17 cellular contexts compared by ENCODE assay signal in genomic region chr16:21982108-21982507, GRCh38. TPM values are rescaled to one million over a fixed set of nuclear protein-coding genes. Genes with fewer than 3 reads are reported as not detected.
DNase-seq lines count a peak whose midpoint lies in the region; ATAC-seq, FAIRE-seq and TF ChIP-seq lines count a peak whose summit lies in the region.
"Had no signal": no experiment of that assay in that cellular context is flagged by ENCODE, and none has a peak within 500 bp of the region (broad histone marks: within the 10 kb centered on the region; RNA-seq: fewer than 3 reads in every experiment).

No MANE protein-coding gene starts in this region.

- H3K27me3 ChIP-seq in HepG2 (ENCODE audit: control insufficient read depth in 1 of 2, insufficient read depth in 2 of 2, low read length in 2 of 2) = no peaks in the 10 kb centered on the region
- H3K27me3 ChIP-seq in right lobe of liver = no peaks in the 10 kb centered on the region
- H3K27me3 ChIP-seq in PC-3 (ENCODE audit: low read length) = no peaks in the 10 kb centered on the region
- H3K27me3 ChIP-seq in K562 (ENCODE audit: control insufficient read depth in 2 of 2, insufficient read depth in 2 of 2, low read length in 2 of 2) = no peaks in the 10 kb centered on the region

- ATAC-seq in HepG2 (peak; percentile 73), right lobe of liver (no peak), PC-3 (no peak), K562 (peak; percentile 65; the same call in 1 of the 3 replicates), left lobe of liver (no peak)

- TF ChIP-seq CTCF in HepG2 (CRISPR knock-in tag; IDR thresholded peaks at IDR 0.05) (no peak), right lobe of liver (IDR thresholded peaks at IDR 0.05) (no peak), PC-3 (conservative IDR thresholded peaks at IDR 0.05; ENCODE audit: low read depth, low read length) (0 out of 2 replicates have a peak, but pooled peaks have one; percentile 11), K562 (IDR thresholded peaks at IDR 0.05 in 2 of 3, conservative IDR thresholded peaks at IDR 0.05 in 1 of 3; ENCODE audit: insufficient read depth in 2 of 3, low read depth in 1 of 3, low read length in 3 of 3) (peak in 2 of 3 experiments; percentile 13 to 48; a peak in 4 of 6 replicates)

- TF ChIP-seq EP300 in HepG2 (IDR thresholded peaks at IDR 0.05; ENCODE audit: low read depth in 2 of 2, low read length in 2 of 2) (no peak), HepG2 (CRISPR knock-in tag; IDR thresholded peaks at IDR 0.05; ENCODE audit: borderline replicate concordance) (no peak), K562 (IDR thresholded peaks at IDR 0.05; ENCODE audit: low read length) (no peak)

- no TSS peak for BruUV-seq in HepG2 (replicated peaks; lab: Mats Ljungman, UMichigan)
- BruUV-seq in PC-3 (replicated peaks; lab: Mats Ljungman, UMichigan) = no TSS peak
- no TSS peak for BruUV-seq in K562 (replicated peaks; lab: Mats Ljungman, UMichigan)

- TF ChIP-seq RAD21 in HepG2 (CRISPR knock-in tag; IDR thresholded peaks at IDR 0.05) = no peak
- no peak for TF ChIP-seq RAD21 in K562 (CRISPR knock-in tag; conservative IDR thresholded peaks at IDR 0.05 in 1 of 2, IDR thresholded peaks at IDR 0.05 in 1 of 2)

- H3K9me3 ChIP-seq in HepG2 (ENCODE audit: low read length) (no peaks in the 10 kb centered on the region), right lobe of liver (no peaks in the 10 kb centered on the region), PC-3 (ENCODE audit: low read length) (no peaks in the 10 kb centered on the region), K562 (replicated peaks; ENCODE audit: control insufficient read depth, insufficient read depth, low read depth, low read length) (no peaks in the 10 kb centered on the region)
- H3K9me3 ChIP-seq: Caco-2 had no signal

- H3K4me3 ChIP-seq in HepG2 (replicated peaks in 1 of 3; ENCODE audit: insufficient read depth in 1 of 3, low read depth in 2 of 3, low read length in 3 of 3) = no peak overlapping the region
- H3K4me3 ChIP-seq in right lobe of liver = no peak overlapping the region
- H3K4me3 ChIP-seq in PC-3 (ENCODE audit: low read length) = no peak overlapping the region
- H3K4me3 ChIP-seq in K562 = no peak overlapping the region
- H3K4me3 ChIP-seq: GM23248 had no signal

- H3K79me2 ChIP-seq in HepG2 (ENCODE audit: insufficient read depth, low read length) = no peaks in the 10 kb centered on the region
- H3K79me2 ChIP-seq in PC-3 (ENCODE audit: low read length) = no peaks in the 10 kb centered on the region
- no peaks in the 10 kb centered on the region for H3K79me2 ChIP-seq in K562 (ENCODE audit: control insufficient read depth, insufficient read depth, low read length)

- FAIRE-seq in HepG2 (lab: Jason Lieb, UNC) = no peak
- FAIRE-seq in K562 (lab: Jason Lieb, UNC) = no peak

- H4K20me1 ChIP-seq in HepG2 (ENCODE audit: insufficient read depth, low read length) (no peaks in the 10 kb centered on the region; the same call in 1 of the 2 replicates), PC-3 (ENCODE audit: low read length) (no peaks in the 10 kb centered on the region), K562 (replicated peaks; ENCODE audit: control insufficient read depth, insufficient read depth, low read length) (no peaks in the 10 kb centered on the region)

- H3K9me2 ChIP-seq in PC-3 (replicated peaks; ENCODE audit: low read length) = no peaks in the 10 kb centered on the region

- no peak overlapping the region for H3K4me2 ChIP-seq in HepG2 (ENCODE audit: low read depth, low read length)
- no peak overlapping the region for H3K4me2 ChIP-seq in PC-3 (ENCODE audit: low read length)
- no peak overlapping the region for H3K4me2 ChIP-seq in K562 (ENCODE audit: insufficient read depth, low read length)

- CTCF ChIA-PET in HepG2 (lab: Yijun Ruan, JAX; ENCODE audit: low intra/inter-chr PET ratio, low total read pairs) = no interaction called here
- CTCF ChIA-PET in PC-3 (lab: Charles Lee) = no interaction called here
- CTCF ChIA-PET in K562 (lab: Yijun Ruan, JAX; ENCODE audit: low intra/inter-chr PET ratio) = no interaction called here

- intact Hi-C loops in HepG2 (cut with micrococcal nuclease; ENCODE audit: unreplicated experiment) = no loop called here
- intact Hi-C loops in right lobe of liver (cut with DNase I) = no loop called here
- intact Hi-C loops in PC-3 (cut with micrococcal nuclease) = no loop called here
- intact Hi-C loops in K562 (cut with micrococcal nuclease) = no loop called here

- DNase-seq in HepG2 (ENCODE audit: low spot score) (no peak), right lobe of liver (no peak), PC-3 (no peak), K562 (ENCODE audit: extremely low read depth in 1 of 4, low spot score in 3 of 4) (no peak), left lobe of liver (ENCODE audit: low spot score) (no peak), hypothalamus (lab: John Stamatoyannopoulos, UW) (no peak)
- no peak for DNase-seq in stimulated activated CD8-positive, alpha-beta memory T cell treated with anti-CD3 and anti-CD28 coated beads, Interleukin-4, amount 100 ng/mL, for 48 hours
- DNase-seq: Caco-2; DMS153; EL; GM23248; MM.1S; NCI-H1930; NK-92 treated with Interleukin-12 subunit alpha and Interleukin-12 subunit beta, amount 100 ng/mL, for 24 hours; RPMI8226 had no signal

- H3K4me1 ChIP-seq in HepG2 (ENCODE audit: insufficient read depth, low read length) (no peaks in the 10 kb centered on the region), right lobe of liver (no peaks in the 10 kb centered on the region), PC-3 (ENCODE audit: insufficient read depth, low read length) (peaks cover under 1% of the 10 kb centered on the region; the same call in 1 of the 2 replicates), K562 (replicated peaks in 1 of 2; ENCODE audit: control insufficient read depth in 2 of 2, insufficient read depth in 2 of 2, low read length in 2 of 2) (no peaks in the 10 kb centered on the region)
- H3K4me1 ChIP-seq: Caco-2 had no signal

- 97% methylated on average over 5 of the region's 5 CpGs for WGBS in HepG2 (ENCODE audit: low lambda C conversion rate)
- 92% methylated on average over 4 of the region's 5 CpGs for WGBS in right lobe of liver (ENCODE audit: insufficient coverage, low coverage, low lambda C conversion rate, missing lambda C conversion rate)
- 98% methylated on average over 5 of the region's 5 CpGs for WGBS in K562 (ENCODE audit: insufficient coverage, low coverage, missing lambda C conversion rate)

- H3F3A ChIP-seq in PC-3 (ENCODE audit: low read length, unreplicated experiment) = no peaks in the 10 kb centered on the region

- no peak overlapping the region for H3K27ac ChIP-seq in HepG2 (ENCODE audit: extremely low read length, insufficient read depth, low read length)
- no peak overlapping the region for H3K27ac ChIP-seq in right lobe of liver
- no peak overlapping the region for H3K27ac ChIP-seq in PC-3 (ENCODE audit: low read length)
- no peak overlapping the region for H3K27ac ChIP-seq in K562 (ENCODE audit: extremely low read depth, low read depth, low read length)
- H3K27ac ChIP-seq: C4-2B, GM23248 had no signal

- POLR2A ChIA-PET in HepG2 (lab: Yijun Ruan, JAX) (no interaction called here), PC-3 (lab: Charles Lee; ENCODE audit: unreplicated experiment) (no interaction called here), K562 (lab: Yijun Ruan, JAX) (interaction anchor here (0.7 to 1.3 kb wide), 2 partner anchors 11 to 29 kb away, joined by 3 to 6 read pairs; partner anchors contain the start of gene UQCRC2)

- no peaks in the 10 kb centered on the region for H3K9me1 ChIP-seq in K562 (ENCODE audit: control insufficient read depth, insufficient read depth, low read length)

- H3K9ac ChIP-seq in HepG2 (ENCODE audit: insufficient read depth, low read depth, low read length) = no peak overlapping the region
- H3K9ac ChIP-seq in PC-3 (ENCODE audit: low read length) = no peak overlapping the region
- H3K9ac ChIP-seq in K562 (ENCODE audit: insufficient read depth in 1 of 2, low read depth in 2 of 2, low read length in 2 of 2) = no peak overlapping the region
- H3K9ac ChIP-seq: GM23248 had no signal

- no peak for TF ChIP-seq POLR2A in HepG2 (IDR thresholded peaks at IDR 0.05; ENCODE audit: insufficient read depth in 1 of 2, low read depth in 2 of 2, low read length in 2 of 2)
- no peak for TF ChIP-seq POLR2A in right lobe of liver (IDR thresholded peaks at IDR 0.05)
- TF ChIP-seq POLR2A in K562 (conservative IDR thresholded peaks at IDR 0.05) = no peak

- no peak overlapping the region for H2AFZ ChIP-seq in HepG2 (ENCODE audit: low read length)
- no peak overlapping the region for H2AFZ ChIP-seq in PC-3 (ENCODE audit: low read length)
- H2AFZ ChIP-seq in K562 (ENCODE audit: low read depth, low read length) = no peak overlapping the region
- H2AFZ ChIP-seq: GM23248 had no signal

- H3K36me3 ChIP-seq in HepG2 (replicated peaks in 1 of 2; ENCODE audit: control insufficient read depth in 1 of 2, insufficient read depth in 2 of 2, low read length in 2 of 2) (peaks cover 40 to 82% of the 10 kb centered on the region in 2 experiments), right lobe of liver (peaks cover 13 to 80% (median 44%) of the 10 kb centered on the region in 4 donors), PC-3 (ENCODE audit: low read depth, low read length) (peaks cover 66% of the 10 kb centered on the region), K562 (ENCODE audit: control insufficient read depth, insufficient read depth, low read length) (peaks cover 88% of the 10 kb centered on the region)

- in situ Hi-C loops in HepG2 (cut with HindIII; ENCODE audit: extremely low pct_ligation_motif_present, low pct_unique_long_range_greater_than_20kb) = no loop called here
- in situ Hi-C loops in K562 (cut with MboI) = no loop called here

RNA-seq across cellular contexts. Expression of gene PDZD9, which starts 18.8 kb away (rescaled TPM):
- total RNA-seq in HepG2 (2016; rRNA removed; fragmentation: Illumina TruSeq; extraction: Trizol) = not detected in 2 replicates
- not detected in 2 replicates for total RNA-seq in HepG2 (2016; cell fraction: cytosol; rRNA removed; fragmentation: Illumina TruSeq; extraction: Trizol; ENCODE audit: low read depth)
- total RNA-seq in HepG2 (2016; cell fraction: insoluble cytoplasmic fraction; rRNA removed; fragmentation: Illumina TruSeq; extraction: Trizol) = not detected in 2 replicates
- total RNA-seq in HepG2 (2016; cell fraction: membrane; rRNA removed; fragmentation: Illumina TruSeq; extraction: Trizol) = not detected in 2 replicates
- total RNA-seq in HepG2 (2016; cell fraction: nucleus; rRNA removed; fragmentation: Illumina TruSeq; extraction: Trizol) = not detected in 2 replicates
- polyA plus RNA-seq in HepG2 (2011; rRNA removed) = not detected in 2 replicates
- polyA plus RNA-seq in HepG2 (2011; cell fraction: cytosol; rRNA removed) = not detected in 2 replicates
- not detected in 2 replicates for polyA plus RNA-seq in HepG2 (2011; cell fraction: nucleus; rRNA removed)
- 0.25 TPM in 1 of 2 replicates, not detected in the other for polyA plus RNA-seq in HepG2 (2012)
- polyA plus RNA-seq in HepG2 (2016; cell fraction: cytosol; fragmentation: Illumina TruSeq; extraction: Trizol; ENCODE audit: low read depth) = not detected in 2 replicates
- not detected in 2 replicates for polyA plus RNA-seq in HepG2 (2016; cell fraction: insoluble cytoplasmic fraction; fragmentation: Illumina TruSeq; extraction: Trizol; ENCODE audit: low read depth)
- not detected in 2 replicates for polyA plus RNA-seq in HepG2 (2016; cell fraction: membrane; fragmentation: Illumina TruSeq; extraction: Trizol; ENCODE audit: low read depth)
- not detected in 2 replicates for polyA plus RNA-seq in HepG2 (2016; cell fraction: nucleus; fragmentation: Illumina TruSeq; extraction: Trizol; ENCODE audit: insufficient read depth, low read depth)
- not detected in 2 replicates for polyA minus RNA-seq in HepG2 (2011; rRNA and poly(A)+ RNA removed; ENCODE audit: low replicate concordance)
- not detected in 2 replicates for polyA minus RNA-seq in HepG2 (2011; cell fraction: cytosol; rRNA and poly(A)+ RNA removed)
- not detected in 2 replicates for polyA minus RNA-seq in HepG2 (2011; cell fraction: nucleus; rRNA and poly(A)+ RNA removed)
- total RNA-seq in right lobe of liver = not detected
- total RNA-seq in PC-3 (2014; rRNA removed) = not detected in 2 replicates
- not detected in 2 replicates for total RNA-seq in K562 (2011; cell fraction: chromatin; rRNA removed; ENCODE audit: low replicate concordance)
- total RNA-seq in K562 (2011; cell fraction: nucleolus; rRNA removed) = not detected in 2 replicates
- total RNA-seq in K562 (2011; cell fraction: nucleoplasm; rRNA removed) = not detected in 2 replicates
- not detected in 2 replicates for total RNA-seq in K562 (2014; rRNA removed)
- not detected in 2 replicates for total RNA-seq in K562 (2014; rRNA removed; fragmentation: Illumina TruSeq; extraction: Trizol)
- not detected in 2 replicates for total RNA-seq in K562 (2015; rRNA removed; fragmentation: Illumina TruSeq; extraction: Trizol)
- not detected in 2 replicates for total RNA-seq in K562 (2021)
- polyA plus RNA-seq in K562 (2011; rRNA removed) = not detected in 2 replicates
- not detected in 2 replicates for polyA plus RNA-seq in K562 (2011; cell fraction: cytosol; rRNA removed)
- not detected in 2 replicates for polyA plus RNA-seq in K562 (2011; cell fraction: nucleus; rRNA removed)
- 0.14 and 0.15 TPM in 2 replicates for polyA plus RNA-seq in K562 (2012)
- polyA plus RNA-seq in K562 (2014; fragmentation: Illumina TruSeq; extraction: Trizol) = not detected in 2 replicates
- under 1 TPM; 0.06 to 0.08 TPM for polyA plus RNA-seq in K562 (2014; fragmentation: Nextera tagmentation; extraction: Ambion mirVana)
- polyA plus RNA-seq in K562 (2014; rRNA removed) = not detected in 2 replicates
- not detected in 2 replicates for polyA minus RNA-seq in K562 (2011; rRNA and poly(A)+ RNA removed)
- not detected in 2 replicates for polyA minus RNA-seq in K562 (2011; cell fraction: cytosol; rRNA and poly(A)+ RNA removed)
- polyA minus RNA-seq in K562 (2011; cell fraction: nucleus; rRNA and poly(A)+ RNA removed) = not detected in 2 replicates
- total RNA-seq in left lobe of liver = not detected
- total RNA-seq: Caco-2, GM23248, OCI-LY7 had no signal
- polyA plus RNA-seq: GM23248 had no signal

RNA-seq across cellular contexts. Expression of gene MOSMO, which starts 25.8 kb away (rescaled TPM):
- total RNA-seq in HepG2 (2016; rRNA removed; fragmentation: Illumina TruSeq; extraction: Trizol) (19.1 and 26.7 TPM in 2 replicates), right lobe of liver (10 to 100 TPM in 2 of 6 experiments, 1 to 10 TPM in 4; 6.7 to 13.4 (median 7.5) TPM), PC-3 (2014; rRNA removed) (11.8 and 12.4 TPM in 2 replicates), K562 (2014; rRNA removed) (3.7 and 6.3 TPM in 2 replicates), K562 (2014; rRNA removed; fragmentation: Illumina TruSeq; extraction: Trizol) (7.7 and 9.0 TPM in 2 replicates), K562 (2015; rRNA removed; fragmentation: Illumina TruSeq; extraction: Trizol) (9.0 and 10.4 TPM in 2 replicates), K562 (2021) (5.4 and 7.6 TPM in 2 replicates), left lobe of liver (7.2 TPM)
- 34.5 and 48.8 TPM in 2 replicates for total RNA-seq in HepG2 (2016; cell fraction: cytosol; rRNA removed; fragmentation: Illumina TruSeq; extraction: Trizol; ENCODE audit: low read depth)
- total RNA-seq in HepG2 (2016; cell fraction: insoluble cytoplasmic fraction; rRNA removed; fragmentation: Illumina TruSeq; extraction: Trizol) = 16.9 and 27.7 TPM in 2 replicates
- 47.0 and 53.1 TPM in 2 replicates for total RNA-seq in HepG2 (2016; cell fraction: membrane; rRNA removed; fragmentation: Illumina TruSeq; extraction: Trizol)
- total RNA-seq in HepG2 (2016; cell fraction: nucleus; rRNA removed; fragmentation: Illumina TruSeq; extraction: Trizol) = 39.8 and 41.4 TPM in 2 replicates
- polyA plus RNA-seq in HepG2 (2011; rRNA removed) (29.2 and 32.6 TPM in 2 replicates), K562 (2011; rRNA removed) (11.3 and 13.3 TPM in 2 replicates), K562 (2014; fragmentation: Illumina TruSeq; extraction: Trizol) (9.1 and 9.3 TPM in 2 replicates), K562 (2014; fragmentation: Nextera tagmentation; extraction: Ambion mirVana) (1 to 10 TPM; 1.9 to 2.0 TPM), K562 (2014; rRNA removed) (7.1 and 9.9 TPM in 2 replicates)
- polyA plus RNA-seq in HepG2 (2011; cell fraction: cytosol; rRNA removed) = 15.1 and 17.4 TPM in 2 replicates
- 31.8 and 32.6 TPM in 2 replicates for polyA plus RNA-seq in HepG2 (2011; cell fraction: nucleus; rRNA removed)
- 24.9 and 29.4 TPM in 2 replicates for polyA plus RNA-seq in HepG2 (2012)
- polyA plus RNA-seq in HepG2 (2016; cell fraction: cytosol; fragmentation: Illumina TruSeq; extraction: Trizol; ENCODE audit: low read depth) = 63.6 and 64.2 TPM in 2 replicates
- 17.4 and 20.9 TPM in 2 replicates for polyA plus RNA-seq in HepG2 (2016; cell fraction: insoluble cytoplasmic fraction; fragmentation: Illumina TruSeq; extraction: Trizol; ENCODE audit: low read depth)
- 55.0 and 58.1 TPM in 2 replicates for polyA plus RNA-seq in HepG2 (2016; cell fraction: membrane; fragmentation: Illumina TruSeq; extraction: Trizol; ENCODE audit: low read depth)
- 50.7 and 52.4 TPM in 2 replicates for polyA plus RNA-seq in HepG2 (2016; cell fraction: nucleus; fragmentation: Illumina TruSeq; extraction: Trizol; ENCODE audit: insufficient read depth, low read depth)
- polyA minus RNA-seq in HepG2 (2011; rRNA and poly(A)+ RNA removed; ENCODE audit: low replicate concordance) = 13.8 and 35.0 TPM in 2 replicates
- 11.3 and 13.2 TPM in 2 replicates for polyA minus RNA-seq in HepG2 (2011; cell fraction: cytosol; rRNA and poly(A)+ RNA removed)
- polyA minus RNA-seq in HepG2 (2011; cell fraction: nucleus; rRNA and poly(A)+ RNA removed) = 49.3 and 57.4 TPM in 2 replicates
- 7.5 and 17.7 TPM in 2 replicates for total RNA-seq in K562 (2011; cell fraction: chromatin; rRNA removed; ENCODE audit: low replicate concordance)
- total RNA-seq in K562 (2011; cell fraction: nucleolus; rRNA removed) = 4.7 and 5.3 TPM in 2 replicates
- 11.8 and 17.6 TPM in 2 replicates for total RNA-seq in K562 (2011; cell fraction: nucleoplasm; rRNA removed)
- polyA plus RNA-seq in K562 (2011; cell fraction: cytosol; rRNA removed) = 5.2 and 7.1 TPM in 2 replicates
- polyA plus RNA-seq in K562 (2011; cell fraction: nucleus; rRNA removed) = 14.5 and 17.2 TPM in 2 replicates
- polyA plus RNA-seq in K562 (2012) = 7.7 and 9.9 TPM in 2 replicates
- 5.8 and 7.7 TPM in 2 replicates for polyA minus RNA-seq in K562 (2011; rRNA and poly(A)+ RNA removed)
- 2.8 and 3.3 TPM in 2 replicates for polyA minus RNA-seq in K562 (2011; cell fraction: cytosol; rRNA and poly(A)+ RNA removed)
- polyA minus RNA-seq in K562 (2011; cell fraction: nucleus; rRNA and poly(A)+ RNA removed) = 7.3 and 9.2 TPM in 2 replicates

RNA-seq across cellular contexts. Expression of gene UQCRC2, which starts 28.9 kb away (rescaled TPM):
- 536 and 704 TPM in 2 replicates for total RNA-seq in HepG2 (2016; rRNA removed; fragmentation: Illumina TruSeq; extraction: Trizol)
- 269 and 276 TPM in 2 replicates for total RNA-seq in HepG2 (2016; cell fraction: cytosol; rRNA removed; fragmentation: Illumina TruSeq; extraction: Trizol; ENCODE audit: low read depth)
- total RNA-seq in HepG2 (2016; cell fraction: insoluble cytoplasmic fraction; rRNA removed; fragmentation: Illumina TruSeq; extraction: Trizol) = 530 and 708 TPM in 2 replicates
- total RNA-seq in HepG2 (2016; cell fraction: membrane; rRNA removed; fragmentation: Illumina TruSeq; extraction: Trizol) = 296 and 309 TPM in 2 replicates
- total RNA-seq in HepG2 (2016; cell fraction: nucleus; rRNA removed; fragmentation: Illumina TruSeq; extraction: Trizol) = 306 and 335 TPM in 2 replicates
- polyA plus RNA-seq in HepG2 (2011; rRNA removed) = 346 and 442 TPM in 2 replicates
- polyA plus RNA-seq in HepG2 (2011; cell fraction: cytosol; rRNA removed) = 376 and 449 TPM in 2 replicates
- polyA plus RNA-seq in HepG2 (2011; cell fraction: nucleus; rRNA removed) = 283 and 343 TPM in 2 replicates
- 554 and 647 TPM in 2 replicates for polyA plus RNA-seq in HepG2 (2012)
- polyA plus RNA-seq in HepG2 (2016; cell fraction: cytosol; fragmentation: Illumina TruSeq; extraction: Trizol; ENCODE audit: low read depth) = 133 and 142 TPM in 2 replicates
- polyA plus RNA-seq in HepG2 (2016; cell fraction: insoluble cytoplasmic fraction; fragmentation: Illumina TruSeq; extraction: Trizol; ENCODE audit: low read depth) = 562 and 567 TPM in 2 replicates
- polyA plus RNA-seq in HepG2 (2016; cell fraction: membrane; fragmentation: Illumina TruSeq; extraction: Trizol; ENCODE audit: low read depth) = 167 and 170 TPM in 2 replicates
- polyA plus RNA-seq in HepG2 (2016; cell fraction: nucleus; fragmentation: Illumina TruSeq; extraction: Trizol; ENCODE audit: insufficient read depth, low read depth) = 363 and 436 TPM in 2 replicates
- polyA minus RNA-seq in HepG2 (2011; rRNA and poly(A)+ RNA removed; ENCODE audit: low replicate concordance) = 333 and 632 TPM in 2 replicates
- polyA minus RNA-seq in HepG2 (2011; cell fraction: cytosol; rRNA and poly(A)+ RNA removed) = 321 TPM in 2 replicates
- polyA minus RNA-seq in HepG2 (2011; cell fraction: nucleus; rRNA and poly(A)+ RNA removed) = 523 and 535 TPM in 2 replicates
- 100 to 1,000 TPM; 128 to 214 (median 169) TPM for total RNA-seq in right lobe of liver
- 73.5 and 116 TPM in 2 replicates for total RNA-seq in PC-3 (2014; rRNA removed)
- total RNA-seq in K562 (2011; cell fraction: chromatin; rRNA removed; ENCODE audit: low replicate concordance) = 251 and 452 TPM in 2 replicates
- total RNA-seq in K562 (2011; cell fraction: nucleolus; rRNA removed) = 131 and 173 TPM in 2 replicates
- 216 and 244 TPM in 2 replicates for total RNA-seq in K562 (2011; cell fraction: nucleoplasm; rRNA removed)
- total RNA-seq in K562 (2014; rRNA removed) = 177 and 222 TPM in 2 replicates
- total RNA-seq in K562 (2014; rRNA removed; fragmentation: Illumina TruSeq; extraction: Trizol) = 398 and 437 TPM in 2 replicates
- total RNA-seq in K562 (2015; rRNA removed; fragmentation: Illumina TruSeq; extraction: Trizol) = 384 and 413 TPM in 2 replicates
- total RNA-seq in K562 (2021) = 319 and 329 TPM in 2 replicates
- polyA plus RNA-seq in K562 (2011; rRNA removed) = 426 and 516 TPM in 2 replicates
- 160 and 274 TPM in 2 replicates for polyA plus RNA-seq in K562 (2011; cell fraction: cytosol; rRNA removed)
- polyA plus RNA-seq in K562 (2011; cell fraction: nucleus; rRNA removed) = 298 and 366 TPM in 2 replicates
- 317 and 421 TPM in 2 replicates for polyA plus RNA-seq in K562 (2012)
- polyA plus RNA-seq in K562 (2014; fragmentation: Illumina TruSeq; extraction: Trizol) = 299 and 316 TPM in 2 replicates
- 100 to 1,000 TPM; 284 to 424 TPM for polyA plus RNA-seq in K562 (2014; fragmentation: Nextera tagmentation; extraction: Ambion mirVana)
- polyA plus RNA-seq in K562 (2014; rRNA removed) = 250 and 291 TPM in 2 replicates
- polyA minus RNA-seq in K562 (2011; rRNA and poly(A)+ RNA removed) = 744 and 857 TPM in 2 replicates
- polyA minus RNA-seq in K562 (2011; cell fraction: cytosol; rRNA and poly(A)+ RNA removed) = 153 and 211 TPM in 2 replicates
- polyA minus RNA-seq in K562 (2011; cell fraction: nucleus; rRNA and poly(A)+ RNA removed) = 115 and 197 TPM in 2 replicates
- total RNA-seq in left lobe of liver = 203 TPM

Comparison
In these comparisons a context has a peak if more than half of its experiments do, and no peak if none do; other contexts are left out.
1. ATAC-seq: peak in HepG2 (single experiment) and K562 (single experiment); none in right lobe of liver (0 of 4), PC-3 (single experiment) and left lobe of liver (single experiment).
2. CTCF ChIP-seq: peak in PC-3 (single experiment) and K562 (2 of 3); none in HepG2 (single experiment) and right lobe of liver (0 of 4).
3. Of the 241 proteins assayed by ChIP-seq in both HepG2 and K562: peak only in HepG2: none; only in K562: CTCF; in both: none; in neither: 240.